19 cellular contexts compared by ENCODE assay signal in the genomic region with DNA sequence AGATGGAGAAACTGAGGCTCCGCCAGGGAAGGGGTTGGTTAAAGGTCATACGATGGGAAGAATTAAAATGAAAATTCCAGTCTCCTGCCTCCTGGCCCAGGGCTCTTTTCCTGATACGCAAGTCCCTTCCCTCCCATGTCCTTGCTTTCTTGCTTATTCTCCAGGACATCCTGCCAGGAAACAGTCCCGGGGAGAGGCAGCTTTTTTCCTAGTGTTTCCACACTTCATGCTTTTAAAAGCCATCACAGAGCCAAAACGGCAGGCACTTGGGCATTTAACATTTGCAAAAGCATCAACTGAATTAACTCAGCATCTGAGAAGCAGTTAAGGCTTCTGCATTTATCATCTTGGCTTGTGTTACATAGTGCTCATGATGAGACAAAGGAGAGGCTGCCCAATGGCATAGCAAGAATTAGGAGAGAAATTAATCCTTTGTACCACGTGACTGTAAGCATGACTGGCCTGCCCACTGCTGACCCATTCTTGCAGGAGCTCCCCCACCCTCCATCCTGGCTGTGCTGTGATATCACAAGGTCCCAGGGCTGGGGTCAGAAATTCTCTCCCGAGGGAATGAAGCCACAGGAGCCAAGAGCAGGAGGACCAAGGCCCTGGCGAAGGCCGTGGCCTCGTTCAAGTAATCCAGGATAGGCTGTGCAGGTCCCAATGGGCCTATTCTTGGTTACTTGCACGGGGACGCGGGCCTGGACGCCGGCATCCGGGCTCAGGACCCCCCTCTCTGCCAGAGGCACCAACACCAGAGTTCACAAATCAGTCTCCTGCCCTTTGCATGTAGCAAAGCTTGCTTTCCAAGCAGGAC. TPM values are rescaled to one million over a fixed set of nuclear protein-coding genes. Genes with fewer than 3 reads are reported as not detected.
DNase-seq lines count a peak whose midpoint lies in the region; ATAC-seq and TF ChIP-seq lines count a peak whose summit lies in the region.
"Had no signal": no experiment of that assay in that cellular context is flagged by ENCODE, and none has a peak within 500 bp of the region (broad histone marks: within the 10 kb centered on the region; RNA-seq: fewer than 3 reads in every experiment).

No MANE protein-coding gene starts in this region.

- TF ChIP-seq CTCF in left ventricle myocardium inferior (IDR thresholded peaks at IDR 0.05; ENCODE audit: borderline replicate concordance) (no peak), osteoblast (IDR thresholded peaks at IDR 0.05; ENCODE audit: extremely low read depth, low read depth, low read length) (no peak), GM10248 (IDR thresholded peaks at IDR 0.05; ENCODE audit: control extremely low read depth, extremely low read depth, low read depth, missing control alignments) (no peak)

- no peak overlapping the region for H3K4me2 ChIP-seq in osteoblast (ENCODE audit: insufficient read depth, low read length)

- peak overlapping the region; percentile 2 for H2AFZ ChIP-seq in osteoblast (ENCODE audit: low read length)

- ATAC-seq in Right ventricle myocardium inferior (peak; percentile 49), GM21825 (IDR thresholded peaks at IDR 0.05; ENCODE audit: unreplicated experiment) (no peak)
- ATAC-seq: activated CD4-positive, CD25-positive, alpha-beta regulatory T cell treated with anti-CD3 and anti-CD28 coated beads, Interleukin-2, amount 50 U/mL, for 24 hours; HCT116 had no signal

- H3K9me3 ChIP-seq in left ventricle myocardium inferior (replicated peaks) (no peaks in the 10 kb centered on the region), osteoblast (ENCODE audit: low read depth, low read length) (no peaks in the 10 kb centered on the region)

- intact Hi-C loops in Right ventricle myocardium inferior (cut with DNase I) (no loop called here), cardiac septum (cut with DNase I) (no loop called here), left ventricle myocardium inferior (cut with micrococcal nuclease) (loop anchor here (2.0 kb wide), 1 partner anchor 114 kb away; no protein-coding TSS in a partner anchor)

- no peaks in the 10 kb centered on the region for H3K79me2 ChIP-seq in osteoblast (ENCODE audit: insufficient read depth, low read length)

- H3K4me1 ChIP-seq in left ventricle myocardium inferior = peaks cover 45% of the 10 kb centered on the region
- H3K4me1 ChIP-seq in osteoblast (ENCODE audit: insufficient read depth, low read length) = no peaks in the 10 kb centered on the region

- H3K4me3 ChIP-seq in left ventricle myocardium inferior = no peak overlapping the region
- no peak overlapping the region for H3K4me3 ChIP-seq in osteoblast (ENCODE audit: insufficient read depth, low read length)
- H3K4me3 ChIP-seq: skin epidermis had no signal

- no peaks in the 10 kb centered on the region for H3K27me3 ChIP-seq in left ventricle myocardium inferior (ENCODE audit: low read depth)
- no peaks in the 10 kb centered on the region for H3K27me3 ChIP-seq in osteoblast (ENCODE audit: insufficient read depth, low read length)

- DNase-seq in Right ventricle myocardium inferior (ENCODE audit: missing footprints) (no peak), cardiac septum (ENCODE audit: low spot score) (no peak), left ventricle myocardium inferior (no peak), osteoblast (ENCODE audit: insufficient read length, low spot score, missing footprints) (peak; percentile 47), NCI-H2107 (lab: John Stamatoyannopoulos, UW) (no peak), hepatic stellate cell (ENCODE audit: low spot score) (no peak), GM10248 (ENCODE audit: extremely low spot score) (no peak)
- DNase-seq: 8988T; KBM-7; NCI-H1105; NCI-H526; occipital lobe; stimulated activated CD4-positive, alpha-beta T cell treated with anti-CD3 and anti-CD28 coated beads, Interleukin-4, amount 100 ng/mL, for 1 hour; T-helper 9 cell had no signal

- CTCF ChIA-PET in GM10248 (lab: Yijun Ruan, JAX) = interaction anchor here (1.0 to 13.1 kb wide), 10 partner anchors 10 to 1031 kb away, joined by 3 to 331 read pairs (median 6); no protein-coding TSS in a partner anchor

- H3K27ac ChIP-seq in left ventricle myocardium inferior (replicated peaks) (peak overlapping the region; percentile 72), osteoblast (ENCODE audit: low read depth, low read length) (no peak overlapping the region)
- H3K27ac ChIP-seq: HL-60 had no signal

- H3K36me3 ChIP-seq in left ventricle myocardium inferior (peaks cover 33% of the 10 kb centered on the region), osteoblast (ENCODE audit: insufficient read depth, low read length) (no peaks in the 10 kb centered on the region)

- no peaks in the 10 kb centered on the region for H4K20me1 ChIP-seq in osteoblast (ENCODE audit: insufficient read depth, low read length)

- POLR2A ChIA-PET in GM10248 (lab: Yijun Ruan, JAX) = no interaction called here

RNA-seq across cellular contexts. Expression of a gene that starts 21.6 kb away (rescaled TPM):
- total RNA-seq in Right ventricle myocardium inferior = 4.4 TPM
- total RNA-seq in cardiac septum = 2.6 TPM
- 3.6 TPM for total RNA-seq in left ventricle myocardium inferior
- total RNA-seq in osteoblast = 6.8 and 7.6 TPM in 2 replicates
